In the genomic region with DNA sequence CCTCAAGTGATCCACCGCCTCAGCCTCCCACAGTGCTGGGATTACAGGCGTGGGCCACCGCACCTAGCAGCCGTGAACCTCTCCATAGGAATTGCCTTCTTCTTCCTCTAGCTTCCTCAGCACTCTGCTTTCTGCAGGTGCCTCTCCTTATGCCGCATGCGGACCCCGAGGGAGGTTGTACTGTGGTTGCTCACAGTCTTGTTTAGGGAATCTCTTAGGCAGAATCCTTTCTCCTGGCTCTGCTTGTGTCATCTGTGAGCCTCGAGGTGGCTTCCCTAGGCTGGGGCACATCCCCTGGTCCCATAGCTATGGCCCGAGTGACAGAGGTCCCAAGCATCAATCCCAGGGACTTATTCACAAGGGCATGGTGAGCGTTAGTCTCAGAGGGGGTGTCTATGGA, we compare ENCODE assay signal across 20 cellular contexts. TPM values are rescaled to one million over a fixed set of nuclear protein-coding genes. Genes with fewer than 3 reads are reported as not detected.
"Had no signal": no experiment of that assay in that cellular context is flagged by ENCODE, and none has a peak within 500 bp of the region (broad histone marks: within the 10 kb centered on the region; RNA-seq: fewer than 3 reads in every experiment).

No MANE protein-coding gene starts in this region.

- H3K36me3 ChIP-seq: breast epithelium, heart left ventricle, right lobe of liver, suprapubic skin, uterus had no signal

- H3K4me3 ChIP-seq: breast epithelium, heart left ventricle, right lobe of liver, stomach, suprapubic skin, tibial nerve, uterus had no signal

- H3K9me3 ChIP-seq: breast epithelium, heart left ventricle, right lobe of liver, stomach, suprapubic skin, tibial nerve, uterus had no signal

- ATAC-seq: activated T-helper 17 cell treated with anti-CD3 and anti-CD28 coated beads, Interleukin-2, amount 50 U/mL, for 72 hours; heart left ventricle; left colon; right lobe of liver; stimulated activated effector memory CD8-positive, alpha-beta T cell treated with anti-CD3 and anti-CD28 coated beads, Interleukin-12 subunit alpha, Interleukin-12 subunit beta, amount 100 ng/mL, for 72 hours; T-helper 17 cell had no signal

- DNase-seq: activated CD4-positive, alpha-beta T cell treated with anti-CD3 and anti-CD28 coated beads for 4 hours; activated CD4-positive, CD25-positive, alpha-beta regulatory T cell; activated naive CD8-positive, alpha-beta T cell treated with anti-CD3 and anti-CD28 coated beads for 36 hours; left colon; naive B cell; nucleus accumbens; small intestine; stomach; T-helper 17 cell; uterus had no signal

- H3K27ac ChIP-seq: breast epithelium, heart left ventricle, right lobe of liver, stomach, suprapubic skin, tibial nerve, uterus had no signal

- H3K27me3 ChIP-seq: breast epithelium, heart left ventricle, right lobe of liver, stomach, suprapubic skin, tibial nerve, uterus had no signal

- H3K4me1 ChIP-seq: breast epithelium, uterus had no signal

RNA-seq across cellular contexts. Expression of a gene that starts 33.2 kb away (rescaled TPM):
- total RNA-seq: epithelial cell of proximal tubule, fibroblast of villous mesenchyme had no signal
- polyA plus RNA-seq: neural cell had no signal
